In genomic region chr13:32381539-32381938, GRCh38 we compare ENCODE assay signal across 8 cellular contexts. TPM values are rescaled to one million over a fixed set of nuclear protein-coding genes. Genes with fewer than 3 reads are reported as not detected.
DNase-seq lines count a peak whose midpoint lies in the region; ATAC-seq, FAIRE-seq and TF ChIP-seq lines count a peak whose summit lies in the region.
"Had no signal": no experiment of that assay in that cellular context is flagged by ENCODE, and none has a peak within 500 bp of the region (broad histone marks: within the 10 kb centered on the region; RNA-seq: fewer than 3 reads in every experiment).

No MANE protein-coding gene starts in this region.

- DNase-seq in G401 (ENCODE audit: low spot score): peak; percentile 45
- DNase-seq in cerebellar cortex (ENCODE audit: low spot score): peak; percentile 48
- DNase-seq in HepG2 (ENCODE audit: low spot score): peak; percentile 49
- DNase-seq in NCI-H2029 treated with DMSO at 0.1 percent for 48 hours (lab: John Stamatoyannopoulos, UW): no peak
- no peak for DNase-seq in stimulated activated naive CD4-positive, alpha-beta T cell treated with Interleukin-2 at 50 U/mL for 16 hours (lab: John Stamatoyannopoulos, UW)

- FAIRE-seq in HepG2 (lab: Jason Lieb, UNC): peak; percentile 39

- no TSS peak for BruUV-seq in HepG2 (replicated peaks; lab: Mats Ljungman, UMichigan)

- peaks cover 6 to 47% of the 10 kb centered on the region in 2 experiments for H3K36me3 ChIP-seq in HepG2 (replicated peaks in 1 of 2; ENCODE audit: control insufficient read depth in 1 of 2, insufficient read depth in 2 of 2, low read length in 2 of 2)

- no peaks in the 10 kb centered on the region for H3K4me1 ChIP-seq in HepG2 (ENCODE audit: insufficient read depth, low read length)
- H3K4me1 ChIP-seq: SJSA1 had no signal

- no peaks in the 10 kb centered on the region for H3K79me2 ChIP-seq in HepG2 (ENCODE audit: insufficient read depth, low read length)

- no peaks in the 10 kb centered on the region for H3K27me3 ChIP-seq in HepG2 (ENCODE audit: control insufficient read depth in 1 of 2, insufficient read depth in 2 of 2, low read length in 2 of 2)
- H3K27me3 ChIP-seq: SJSA1 had no signal

- no peak overlapping the region for H3K4me3 ChIP-seq in HepG2 (replicated peaks in 1 of 3; ENCODE audit: insufficient read depth in 1 of 3, low read depth in 2 of 3, low read length in 3 of 3)
- H3K4me3 ChIP-seq: SJSA1 had no signal

- H3K9me3 ChIP-seq in HepG2 (ENCODE audit: low read length): no peaks in the 10 kb centered on the region
- H3K9me3 ChIP-seq: SJSA1 had no signal

- CTCF ChIA-PET in HepG2 (lab: Yijun Ruan, JAX; ENCODE audit: low intra/inter-chr PET ratio, low total read pairs): interaction anchor here (0.7 to 1.4 kb wide), 2 partner anchors 61 to 258 kb away, joined by 4 to 7 read pairs; no protein-coding TSS in a partner anchor

- 75% methylated on average over 3 of the region's 3 CpGs for whole genome bisulfite sequencing in HepG2 (ENCODE audit: low lambda C conversion rate)

- in situ Hi-C loops in G401 (cut with HindIII; ENCODE audit: low sequenced_read_pairs) (no loop called here), HepG2 (cut with HindIII; ENCODE audit: extremely low pct_ligation_motif_present, low pct_unique_long_range_greater_than_20kb) (no loop called here)

- H4K20me1 ChIP-seq in HepG2 (ENCODE audit: insufficient read depth, low read length): no peaks in the 10 kb centered on the region

- H2AFZ ChIP-seq in HepG2 (ENCODE audit: low read length): no peak overlapping the region

- no peak for TF ChIP-seq EP300 in HepG2 (IDR thresholded peaks at IDR 0.05; ENCODE audit: low read depth in 2 of 2, low read length in 2 of 2)
- no peak for TF ChIP-seq EP300 in HepG2 (CRISPR knock-in tag; IDR thresholded peaks at IDR 0.05; ENCODE audit: borderline replicate concordance)

- peak; percentile 53; the same call in 1 of the 2 replicates for TF ChIP-seq RAD21 in HepG2 (CRISPR knock-in tag; IDR thresholded peaks at IDR 0.05)

- H3K4me2 ChIP-seq in HepG2 (ENCODE audit: low read depth, low read length): no peak overlapping the region

- no peak overlapping the region for H3K27ac ChIP-seq in HepG2 (ENCODE audit: extremely low read length, insufficient read depth, low read length)
- H3K27ac ChIP-seq: SJSA1 had no signal

- TF ChIP-seq POLR2A in HepG2 (IDR thresholded peaks at IDR 0.05; ENCODE audit: insufficient read depth in 1 of 2, low read depth in 2 of 2, low read length in 2 of 2): no peak

- H3K9ac ChIP-seq in HepG2 (ENCODE audit: insufficient read depth, low read depth, low read length): no peak overlapping the region

- ATAC-seq in HepG2 (peak; percentile 89), HG02642 (IDR thresholded peaks at IDR 0.05; ENCODE audit: poor library complexity, unreplicated experiment) (no peak)

- TF ChIP-seq CTCF in LNCAP (IDR thresholded peaks at IDR 0.05) (0 out of 2 replicates have a peak, but pooled peaks have one; percentile 24), HepG2 (CRISPR knock-in tag; IDR thresholded peaks at IDR 0.05) (peak; percentile 81)

- intact Hi-C loops in HepG2 (cut with micrococcal nuclease; ENCODE audit: unreplicated experiment): loop anchor here (1.0 to 2.0 kb wide), 2 partner anchors 62 to 157 kb away; partner anchors contain the start of gene N4BP2L2

- POLR2A ChIA-PET in HepG2 (lab: Yijun Ruan, JAX): no interaction called here

TF ChIP-seq in HepG2, 621 proteins besides CTCF, POLR2A, EP300 and RAD21 (continues in another document):
- TF ChIP-seq GATAD1 (CRISPR knock-in tag; IDR thresholded peaks at IDR 0.05) (peak; percentile 57; the same call in 1 of the 2 replicates), MIXL1 (CRISPR knock-in tag; IDR thresholded peaks at IDR 0.05) (no peak), ZNF614 (CRISPR knock-in tag; IDR thresholded peaks at IDR 0.05; ENCODE audit: borderline replicate concordance) (no peak), ZNF678 (CRISPR knock-in tag; IDR thresholded peaks at IDR 0.05) (0 out of 2 replicates have a peak, but pooled peaks have one; percentile 40), ZFX (CRISPR knock-in tag; IDR thresholded peaks at IDR 0.05; ENCODE audit: low read depth) (0 out of 2 replicates have a peak, but pooled peaks have one; percentile 20), ZNF142 (CRISPR knock-in tag; IDR thresholded peaks at IDR 0.05) (no peak), ZNF446 (CRISPR knock-in tag; IDR thresholded peaks at IDR 0.05) (no peak), SMC3 (IDR thresholded peaks at IDR 0.05; ENCODE audit: low read length) (peak; percentile 82), ZNF562 (CRISPR knock-in tag; IDR thresholded peaks at IDR 0.05; ENCODE audit: borderline replicate concordance) (no peak), ZFP36L1 (CRISPR knock-in tag; IDR thresholded peaks at IDR 0.05) (no peak), STAG1 (CRISPR knock-in tag; IDR thresholded peaks at IDR 0.05) (peak; percentile 87), SRSF1 (optimal IDR thresholded peaks at IDR 0.05; ENCODE audit: low read depth, low read length) (no peak), ZNF558 (CRISPR knock-in tag; IDR thresholded peaks at IDR 0.05; ENCODE audit: borderline replicate concordance) (no peak), TCF12 (IDR thresholded peaks at IDR 0.05) (no peak), TCF12 (CRISPR knock-in tag; IDR thresholded peaks at IDR 0.05) (no peak), ZNF775 (CRISPR knock-in tag; IDR thresholded peaks at IDR 0.05; ENCODE audit: borderline replicate concordance) (no peak), EHMT2 (IDR thresholded peaks at IDR 0.05; ENCODE audit: borderline replicate concordance, low read depth, low read length) (no peak), ZSCAN22 (CRISPR knock-in tag; IDR thresholded peaks at IDR 0.05) (no peak)

RNA-seq across cellular contexts. Expression of gene N4BP2L1, which starts 46.4 kb away (rescaled TPM):
- total RNA-seq in G401 (2014; rRNA removed; shearing (Covaris generic)): 0.47 and 0.80 TPM in 2 replicates
- total RNA-seq in HepG2 (2016; rRNA removed; fragmentation: Illumina TruSeq; extraction: Trizol): 11.8 and 13.2 TPM in 2 replicates
- 3.8 and 4.6 TPM in 2 replicates for total RNA-seq in HepG2 (2016; cell fraction: cytosol; rRNA removed; fragmentation: Illumina TruSeq; extraction: Trizol; ENCODE audit: low read depth)
- total RNA-seq in HepG2 (2016; cell fraction: insoluble cytoplasmic fraction; rRNA removed; fragmentation: Illumina TruSeq; extraction: Trizol): 11.6 and 12.8 TPM in 2 replicates
- 8.3 and 8.8 TPM in 2 replicates for total RNA-seq in HepG2 (2016; cell fraction: membrane; rRNA removed; fragmentation: Illumina TruSeq; extraction: Trizol)
- total RNA-seq in HepG2 (2016; cell fraction: nucleus; rRNA removed; fragmentation: Illumina TruSeq; extraction: Trizol): 13.1 and 18.3 TPM in 2 replicates
- polyA plus RNA-seq in HepG2 (2011; rRNA removed): 30.4 and 34.5 TPM in 2 replicates
- 15.0 and 21.1 TPM in 2 replicates for polyA plus RNA-seq in HepG2 (2011; cell fraction: cytosol; rRNA removed)
- polyA plus RNA-seq in HepG2 (2011; cell fraction: nucleus; rRNA removed): 27.0 and 36.1 TPM in 2 replicates
- 30.9 and 33.4 TPM in 2 replicates for polyA plus RNA-seq in HepG2 (2012)
- polyA plus RNA-seq in HepG2 (2016; cell fraction: cytosol; fragmentation: Illumina TruSeq; extraction: Trizol; ENCODE audit: low read depth): 3.5 and 4.7 TPM in 2 replicates
- polyA plus RNA-seq in HepG2 (2016; cell fraction: insoluble cytoplasmic fraction; fragmentation: Illumina TruSeq; extraction: Trizol; ENCODE audit: low read depth): 13.1 and 14.1 TPM in 2 replicates
- polyA plus RNA-seq in HepG2 (2016; cell fraction: membrane; fragmentation: Illumina TruSeq; extraction: Trizol; ENCODE audit: low read depth): 9.2 and 9.4 TPM in 2 replicates
- 29.5 and 35.4 TPM in 2 replicates for polyA plus RNA-seq in HepG2 (2016; cell fraction: nucleus; fragmentation: Illumina TruSeq; extraction: Trizol; ENCODE audit: insufficient read depth, low read depth)
- 8.4 TPM in 1 of 2 replicates, not detected in the other for polyA minus RNA-seq in HepG2 (2011; rRNA and poly(A)+ RNA removed; ENCODE audit: low replicate concordance)
- polyA minus RNA-seq in HepG2 (2011; cell fraction: cytosol; rRNA and poly(A)+ RNA removed): 11.7 and 12.8 TPM in 2 replicates
- 45.6 and 48.0 TPM in 2 replicates for polyA minus RNA-seq in HepG2 (2011; cell fraction: nucleus; rRNA and poly(A)+ RNA removed)

Comparison
In these comparisons a context has a peak if more than half of its experiments do, and no peak if none do; other contexts are left out.
1. DNase-seq: peak in G401 (single experiment), cerebellar cortex (single experiment) and HepG2 (single experiment); none in NCI-H2029 treated with DMSO at 0.1 percent for 48 hours (single experiment) and stimulated activated naive CD4-positive, alpha-beta T cell treated with Interleukin-2 at 50 U/mL for 16 hours (single experiment).